Comparison of ENCODE assay signal across 28 cellular contexts in genomic region chr20:60040471-60041162, GRCh38.
DNase-seq lines count a peak whose midpoint lies in the region; ATAC-seq, FAIRE-seq and TF ChIP-seq lines count a peak whose summit lies in the region.
"Had no signal": no experiment of that assay in that cellular context is flagged by ENCODE, and none has a peak within 500 bp of the region (broad histone marks: within the 10 kb centered on the region; RNA-seq: fewer than 3 reads in every experiment).

No MANE protein-coding gene starts in this region.

- H2AFZ ChIP-seq in mammary epithelial cell (ENCODE audit: low read depth, low read length): peak overlapping the region; percentile 7
- H2AFZ ChIP-seq in PC-9: no peak overlapping the region

- H3K27me3 ChIP-seq in mammary epithelial cell (ENCODE audit: insufficient read depth, low read length): no peaks in the 10 kb centered on the region
- H3K27me3 ChIP-seq in PC-9 (ENCODE audit: insufficient read depth, low read depth): no peaks in the 10 kb centered on the region
- peaks cover 0 to 7% (median 0%) of the 10 kb centered on the region in 4 donors for H3K27me3 ChIP-seq in pancreas
- H3K27me3 ChIP-seq: ovary had no signal

- H3K9me3 ChIP-seq in mammary epithelial cell (replicated peaks; ENCODE audit: insufficient read depth, low read length) (no peaks in the 10 kb centered on the region), PC-9 (ENCODE audit: insufficient read depth, low read depth) (no peaks in the 10 kb centered on the region), pancreas (no peaks in the 10 kb centered on the region)
- H3K9me3 ChIP-seq: ovary, transverse colon had no signal

- 100% methylated on average over 8 of the region's 8 CpGs for WGBS in mammary epithelial cell (ENCODE audit: low coverage, missing lambda C conversion rate)
- WGBS in pancreas, 2 donors: 91 to 93% methylated on average over 8 of the region's 8 CpGs

- FAIRE-seq in pancreas (lab: Jason Lieb, UNC): no peak
- FAIRE-seq: GM18507 had no signal

- intact Hi-C loops in mammary epithelial cell (cut with micrococcal nuclease): loop anchor here (5.0 kb wide), 2 partner anchors 53 to 68 kb away; no protein-coding TSS in a partner anchor
- intact Hi-C loops in MCF 10A (cut with micrococcal nuclease): no loop called here
- intact Hi-C loops in PC-9 (cut with micrococcal nuclease; ENCODE audit: unreplicated experiment): no loop called here
- intact Hi-C loops in pancreas (cut with DNase I): no loop called here

- TF ChIP-seq CTCF in mammary epithelial cell (conservative IDR thresholded peaks at IDR 0.05 in 1 of 2, IDR thresholded peaks at IDR 0.05 in 1 of 2; ENCODE audit: extremely low read depth in 1 of 2, insufficient read depth in 1 of 2, low read depth in 1 of 2, low read length in 2 of 2) (no peak), MCF 10A (IDR thresholded peaks at IDR 0.05; ENCODE audit: unreplicated experiment) (no peak), PC-9 (conservative IDR thresholded peaks at IDR 0.05) (no peak), pancreas (IDR thresholded peaks at IDR 0.05) (no peak)

- DNase-seq in mammary epithelial cell: no peak
- DNase-seq in MCF 10A (ENCODE audit: unreplicated experiment): no peak
- DNase-seq in PC-9: no peak
- DNase-seq in islet precursor cell: peak; percentile 56
- DNase-seq in HEK293T (ENCODE audit: extremely low spot score): no peak
- no peak for DNase-seq in pancreas
- no peak for DNase-seq in NOMO-1 treated with DMSO at 0.1 percent for 48 hours (lab: John Stamatoyannopoulos, UW; ENCODE audit: unreplicated experiment)
- DNase-seq in GF-D8 (lab: John Stamatoyannopoulos, UW): no peak
- DNase-seq: activated CD4-positive, alpha-beta memory T cell treated with anti-CD3 and anti-CD28 coated beads for 36 hours; activated effector memory CD4-positive, alpha-beta T cell treated with Interleukin-2 at 50 U/mL for 16 hours; activated naive CD8-positive, alpha-beta T cell treated with anti-CD3 and anti-CD28 coated beads, Interleukin-2, amount 50 U/mL, for 24 hours; glutamatergic neuron; H9; Kasumi-1; left cardiac atrium; naive thymus-derived CD8-positive, alpha-beta T cell; NCI-H1048; NCI-H526 treated with DMSO at 0.1 percent for 48 hours; ovary; right cardiac atrium; Right ventricle myocardium superior; stimulated activated CD4-positive, alpha-beta T cell treated with anti-CD3 and anti-CD28 coated beads, Interleukin-12 subunit alpha, Interleukin-12 subunit beta, amount 100 ng/mL, for 4 hours; stimulated activated CD4-positive, alpha-beta T cell treated with anti-CD3 and anti-CD28 coated beads, Interleukin-4, amount 100 ng/mL, for 4 hours; transverse colon had no signal

- no peaks in the 10 kb centered on the region for H3K9me2 ChIP-seq in PC-9 (ENCODE audit: insufficient read depth)

- H3K4me1 Mint-ChIP-seq in MCF 10A (ENCODE audit: insufficient read depth, unreplicated experiment): peaks cover 18% of the 10 kb centered on the region
- H3K4me1 Mint-ChIP-seq: activated naive CD8-positive, alpha-beta T cell treated with anti-CD3 and anti-CD28 coated beads, Interleukin-2, amount 50 U/mL, for 24 hours; naive thymus-derived CD8-positive, alpha-beta T cell had no signal

- BruUV-seq in mammary epithelial cell (replicated peaks; lab: Mats Ljungman, UMichigan) (no TSS peak), MCF 10A (replicated peaks; lab: Mats Ljungman, UMichigan) (no TSS peak), PC-9 (replicated peaks; lab: Mats Ljungman, UMichigan) (no TSS peak)

- no peaks in the 10 kb centered on the region for H3K79me2 ChIP-seq in mammary epithelial cell (ENCODE audit: insufficient read depth, low read length)
- no peaks in the 10 kb centered on the region for H3K79me2 ChIP-seq in PC-9 (ENCODE audit: low read depth)

- no peaks in the 10 kb centered on the region for H3K9me3 Mint-ChIP-seq in MCF 10A (ENCODE audit: unreplicated experiment)
- H3K9me3 Mint-ChIP-seq: activated naive CD8-positive, alpha-beta T cell treated with anti-CD3 and anti-CD28 coated beads, Interleukin-2, amount 50 U/mL, for 24 hours; stimulated activated naive CD8-positive, alpha-beta T cell treated with anti-CD3 and anti-CD28 coated beads, Interleukin-15, Interleukin-2, amounts not matched to agents 100 ng/mL and 50 ng/mL, for 24 hours had no signal

- no peak overlapping the region for H3K27ac Mint-ChIP-seq in MCF 10A (ENCODE audit: low read depth, unreplicated experiment)
- H3K27ac Mint-ChIP-seq: activated CD4-positive, alpha-beta memory T cell treated with anti-CD3 and anti-CD28 coated beads for 36 hours; activated naive CD8-positive, alpha-beta T cell treated with anti-CD3 and anti-CD28 coated beads, Interleukin-2, amount 50 U/mL, for 24 hours; brain; mesothelial cell of epicardium; naive thymus-derived CD8-positive, alpha-beta T cell; stimulated activated naive CD8-positive, alpha-beta T cell treated with anti-CD3 and anti-CD28 coated beads, Interleukin-15, Interleukin-2, amounts not matched to agents 100 ng/mL and 50 ng/mL, for 24 hours had no signal

- H3K36me3 Mint-ChIP-seq in MCF 10A (ENCODE audit: insufficient read depth, unreplicated experiment): no peaks in the 10 kb centered on the region
- H3K36me3 Mint-ChIP-seq: brain, mesothelial cell of epicardium had no signal

- dilution Hi-C loops in mammary epithelial cell (cut with HindIII; ENCODE audit: low sequenced_read_pairs): no loop called here

- H3K4me2 ChIP-seq in mammary epithelial cell (ENCODE audit: insufficient read depth, low read depth, low read length): peak overlapping the region; percentile 7
- peak overlapping the region; percentile 48 for H3K4me2 ChIP-seq in PC-9

- no peaks in the 10 kb centered on the region for H3K27me3 Mint-ChIP-seq in MCF 10A (ENCODE audit: insufficient read depth, unreplicated experiment)
- H3K27me3 Mint-ChIP-seq: brain; stimulated activated naive CD8-positive, alpha-beta T cell treated with anti-CD3 and anti-CD28 coated beads, Interleukin-15, Interleukin-2, amounts not matched to agents 100 ng/mL and 50 ng/mL, for 24 hours had no signal

- H3K4me3 ChIP-seq in mammary epithelial cell (replicated peaks in 1 of 3; ENCODE audit: insufficient read depth in 1 of 3, low read depth in 2 of 3, low read length in 3 of 3) (no peak overlapping the region), PC-9 (no peak overlapping the region), pancreas (no peak overlapping the region)
- H3K4me3 ChIP-seq: ovary, transverse colon had no signal

- H4K20me1 ChIP-seq in mammary epithelial cell (ENCODE audit: insufficient read depth, low read length) (no peaks in the 10 kb centered on the region), PC-9 (ENCODE audit: insufficient read depth) (no peaks in the 10 kb centered on the region)

- CTCF ChIA-PET in mammary epithelial cell (lab: Charles Lee; ENCODE audit: low non-redundant PET): no interaction called here
- CTCF ChIA-PET in MCF 10A (lab: Yijun Ruan, JAX): interaction anchor here (0.6 to 1.0 kb wide), 4 partner anchors 9 to 222 kb away, joined by 3 to 4 read pairs (median 4); no protein-coding TSS in a partner anchor
- CTCF ChIA-PET in PC-9 (lab: Charles Lee): no interaction called here
- CTCF ChIA-PET in HEK293T (lab: Yijun Ruan, JAX): no interaction called here

- H3K27ac ChIP-seq in mammary epithelial cell (ENCODE audit: insufficient read depth, low read depth, low read length) (peak overlapping the region; percentile 76), PC-9 (peak overlapping the region; percentile 68), pancreas (no peak overlapping the region)
- H3K27ac ChIP-seq: ovary, transverse colon had no signal

- H3K36me3 ChIP-seq in mammary epithelial cell (ENCODE audit: insufficient read depth, low read length) (no peaks in the 10 kb centered on the region), PC-9 (ENCODE audit: low read depth) (no peaks in the 10 kb centered on the region), pancreas (no peaks in the 10 kb centered on the region)
- H3K36me3 ChIP-seq: ovary, transverse colon had no signal

- ATAC-seq in pancreas: no peak
- ATAC-seq: activated naive CD8-positive, alpha-beta T cell treated with anti-CD3 and anti-CD28 coated beads, Interleukin-2, amount 50 U/mL, for 24 hours; left cardiac atrium; naive thymus-derived CD8-positive, alpha-beta T cell; right cardiac atrium had no signal

- no peak overlapping the region for H3K9ac ChIP-seq in mammary epithelial cell (ENCODE audit: insufficient read depth, low read length)

- H3K4me1 ChIP-seq in mammary epithelial cell (ENCODE audit: insufficient read depth, low read length) (peaks cover 26% of the 10 kb centered on the region), PC-9 (replicated peaks; ENCODE audit: insufficient read depth) (peaks cover 32% of the 10 kb centered on the region), pancreas (no peaks in the 10 kb centered on the region)
- H3K4me1 ChIP-seq: transverse colon had no signal

- H3K4me3 Mint-ChIP-seq in MCF 10A (ENCODE audit: unreplicated experiment): no peak overlapping the region
- H3K4me3 Mint-ChIP-seq: activated CD4-positive, alpha-beta memory T cell treated with anti-CD3 and anti-CD28 coated beads for 36 hours; activated naive CD8-positive, alpha-beta T cell treated with anti-CD3 and anti-CD28 coated beads, Interleukin-2, amount 50 U/mL, for 24 hours; brain; H9; mesothelial cell of epicardium; naive thymus-derived CD8-positive, alpha-beta T cell; stimulated activated naive CD8-positive, alpha-beta T cell treated with anti-CD3 and anti-CD28 coated beads, Interleukin-15, Interleukin-2, amounts not matched to agents 100 ng/mL and 50 ng/mL, for 24 hours had no signal

- H3F3A ChIP-seq in PC-9 (ENCODE audit: insufficient read depth, low read depth): peaks cover 10% of the 10 kb centered on the region; the same call in 1 of the 2 replicates

- in situ Hi-C loops in mammary epithelial cell (cut with MboI; ENCODE audit: low sequenced_read_pairs in 2 of 2): no loop called here

- POLR2A ChIA-PET in MCF 10A (lab: Yijun Ruan, JAX) (interaction anchor here (0.8 to 4.5 kb wide), 4 partner anchors 15 to 85 kb away, joined by 3 to 18 read pairs (median 4); no protein-coding TSS in a partner anchor), PC-9 (lab: Charles Lee; ENCODE audit: unreplicated experiment) (no interaction called here), HEK293T (lab: Yijun Ruan, JAX) (no interaction called here)

TF ChIP-seq in HEK293T, 16 proteins besides CTCF, POLR2A, EP300 and RAD21:
- TF ChIP-seq CTBP1 (IDR thresholded peaks at IDR 0.05; ENCODE audit: borderline replicate concordance) (no peak), LEF1 (IDR thresholded peaks at IDR 0.05; ENCODE audit: borderline replicate concordance) (no peak)

Comparison
In these comparisons a context has a peak if more than half of its experiments do, and no peak if none do; other contexts are left out.
1. H3K27ac ChIP-seq: peak in mammary epithelial cell (single experiment) and PC-9 (single experiment); none in pancreas (0 of 4).